10 cellular contexts compared by ENCODE assay signal in genomic region chr20:24949756-24950127, GRCh38. TPM values are rescaled to one million over a fixed set of nuclear protein-coding genes. Genes with fewer than 3 reads are reported as not detected.
DNase-seq lines count a peak whose midpoint lies in the region; ATAC-seq and TF ChIP-seq lines count a peak whose summit lies in the region.
"Had no signal": no experiment of that assay in that cellular context is flagged by ENCODE, and none has a peak within 500 bp of the region (broad histone marks: within the 10 kb centered on the region; RNA-seq: fewer than 3 reads in every experiment).

No MANE protein-coding gene starts in this region.

- peaks cover 33% of the 10 kb centered on the region for H3K4me1 ChIP-seq in CD8-positive, alpha-beta memory T cell (ENCODE audit: insufficient read depth, low read length)
- H3K4me1 ChIP-seq in Loucy (ENCODE audit: insufficient read depth, low read length, poor library complexity, severe bottlenecking), result peaks cover 63% of the 10 kb centered on the region
- peaks cover 62 to 67% of the 10 kb centered on the region in 2 experiments for H3K4me1 ChIP-seq in neutrophil (ENCODE audit: control insufficient read depth in 1 of 2, insufficient read depth in 1 of 2, low read depth in 1 of 2, low read length in 1 of 2)
- no peaks in the 10 kb centered on the region for H3K4me1 ChIP-seq in A673 (ENCODE audit: insufficient read depth, low read length, poor library complexity, severe bottlenecking)
- H3K4me1 ChIP-seq: body of pancreas had no signal

- H3K27me3 Mint-ChIP-seq in CD8-positive, alpha-beta memory T cell, result no peaks in the 10 kb centered on the region
- no peaks in the 10 kb centered on the region for H3K27me3 Mint-ChIP-seq in activated naive CD8-positive, alpha-beta T cell treated with anti-CD3 and anti-CD28 coated beads, Interleukin-2, amount 10 ng/mL, durations not matched to agents 7 days and 5 days

- POLR2A ChIA-PET in CD8-positive, alpha-beta memory T cell (lab: Charles Lee), result interaction anchor here (0.8 to 4.7 kb wide), 5 partner anchors 10 to 110 kb away, joined by 3 to 34 read pairs (median 6); partner anchors contain the start of gene ACSS1
- POLR2A ChIA-PET in activated naive CD8-positive, alpha-beta T cell treated with anti-CD3 and anti-CD28 coated beads, Interleukin-2, amount 10 ng/mL, durations not matched to agents 7 days and 5 days (lab: Charles Lee), result interaction anchor here (0.7 to 2.6 kb wide), 8 partner anchors 15 to 660 kb away, joined by 3 to 19 read pairs (median 3); partner anchors contain the start of genes ACSS1 and APMAP
- POLR2A ChIA-PET in A673 (lab: Charles Lee; ENCODE audit: low non-redundant PET), result no interaction called here

- H3K79me2 ChIP-seq in Loucy (ENCODE audit: insufficient read depth, low read length), result peaks cover 52% of the 10 kb centered on the region

- peak overlapping the region; percentile 92 to 100 (median 98) for H3K27ac Mint-ChIP-seq in CD8-positive, alpha-beta memory T cell
- H3K27ac Mint-ChIP-seq in activated naive CD8-positive, alpha-beta T cell treated with anti-CD3 and anti-CD28 coated beads, Interleukin-2, amount 10 ng/mL, durations not matched to agents 7 days and 5 days, result peak overlapping the region; percentile 99

- H3K27me3 ChIP-seq in CD8-positive, alpha-beta memory T cell (ENCODE audit: insufficient read depth, low read length, poor library complexity, severe bottlenecking), result no peaks in the 10 kb centered on the region
- no peaks in the 10 kb centered on the region for H3K27me3 ChIP-seq in Loucy (ENCODE audit: insufficient read depth, low read length, poor library complexity, severe bottlenecking)
- H3K27me3 ChIP-seq in neutrophil, result no peaks in the 10 kb centered on the region
- H3K27me3 ChIP-seq in A673 (replicated peaks; ENCODE audit: insufficient read depth, low read depth, low read length, poor library complexity), result no peaks in the 10 kb centered on the region
- H3K27me3 ChIP-seq: body of pancreas had no signal

- H3K9me2 ChIP-seq in Loucy (replicated peaks; ENCODE audit: low read depth, low read length), result no peaks in the 10 kb centered on the region

- H3K4me3 Mint-ChIP-seq in CD8-positive, alpha-beta memory T cell, result peak overlapping the region; percentile 90 to 99 (median 96)
- H3K4me3 Mint-ChIP-seq in activated naive CD8-positive, alpha-beta T cell treated with anti-CD3 and anti-CD28 coated beads, Interleukin-2, amount 10 ng/mL, durations not matched to agents 7 days and 5 days, result peak overlapping the region; percentile 87

- peak overlapping the region; percentile 93 for H3K4me2 ChIP-seq in Loucy (ENCODE audit: low read depth, low read length, poor library complexity, severe bottlenecking)

- peaks cover 69 to 92% (median 73%) of the 10 kb centered on the region in 3 donors for H3K4me1 Mint-ChIP-seq in CD8-positive, alpha-beta memory T cell
- peaks cover 47% of the 10 kb centered on the region for H3K4me1 Mint-ChIP-seq in activated naive CD8-positive, alpha-beta T cell treated with anti-CD3 and anti-CD28 coated beads, Interleukin-2, amount 10 ng/mL, durations not matched to agents 7 days and 5 days

- H3F3A ChIP-seq in Loucy (ENCODE audit: low read depth), result 0 out of 2 replicates have a peak, but pooled peaks cover 2% of the 10 kb centered on the region

- intact Hi-C loops in A673 (cut with micrococcal nuclease; ENCODE audit: unreplicated experiment), result no loop called here

- H3K9ac ChIP-seq in Loucy (ENCODE audit: low read depth, low read length, poor library complexity, severe bottlenecking), result peak overlapping the region; percentile 91

- ATAC-seq in activated naive CD8-positive, alpha-beta T cell treated with anti-CD3 and anti-CD28 coated beads, Interleukin-2, amount 10 ng/mL, durations not matched to agents 7 days and 5 days (ENCODE audit: low read depth), result peak; percentile 14

- TF ChIP-seq CTCF in Loucy (conservative IDR thresholded peaks at IDR 0.05; ENCODE audit: low read length), result no peak
- no peak for TF ChIP-seq CTCF in neutrophil (IDR thresholded peaks at IDR 0.05)
- TF ChIP-seq CTCF in A673 (conservative IDR thresholded peaks at IDR 0.05; ENCODE audit: low read depth, low read length), result no peak

- peak overlapping the region; percentile 94 for H3K27ac ChIP-seq in CD8-positive, alpha-beta memory T cell (ENCODE audit: low read depth, low read length)
- H3K27ac ChIP-seq in neutrophil (peak overlapping the region; percentile 94), A673 (ENCODE audit: low read depth, low read length, poor library complexity, severe bottlenecking) (no peak overlapping the region)

- H3K36me3 Mint-ChIP-seq in CD8-positive, alpha-beta memory T cell, result peaks cover 6 to 69% (median 26%) of the 10 kb centered on the region in 3 donors
- peaks cover 37% of the 10 kb centered on the region for H3K36me3 Mint-ChIP-seq in activated naive CD8-positive, alpha-beta T cell treated with anti-CD3 and anti-CD28 coated beads, Interleukin-2, amount 10 ng/mL, durations not matched to agents 7 days and 5 days

- BruUV-seq in A673 (replicated peaks; lab: Mats Ljungman, UMichigan), result no TSS peak

- peaks cover 6 to 25% (median 22%) of the 10 kb centered on the region in 5 donors for H3K9me3 Mint-ChIP-seq in CD8-positive, alpha-beta memory T cell
- peaks cover 31% of the 10 kb centered on the region for H3K9me3 Mint-ChIP-seq in activated naive CD8-positive, alpha-beta T cell treated with anti-CD3 and anti-CD28 coated beads, Interleukin-2, amount 10 ng/mL, durations not matched to agents 7 days and 5 days

- H3K36me3 ChIP-seq in CD8-positive, alpha-beta memory T cell (ENCODE audit: insufficient read depth, low read length), result peaks cover 9% of the 10 kb centered on the region
- no peaks in the 10 kb centered on the region for H3K36me3 ChIP-seq in Loucy (ENCODE audit: insufficient read depth, low read length)
- peaks cover 20% of the 10 kb centered on the region for H3K36me3 ChIP-seq in neutrophil
- H3K36me3 ChIP-seq in A673 (ENCODE audit: insufficient read depth, low read length, poor library complexity, severe bottlenecking), result no peaks in the 10 kb centered on the region

- CTCF ChIA-PET in CD8-positive, alpha-beta memory T cell (lab: Charles Lee), result interaction anchor here (0.7 to 7.9 kb wide), 5 partner anchors 10 to 33 kb away, joined by 3 to 50 read pairs (median 6); no protein-coding TSS in a partner anchor
- CTCF ChIA-PET in A673 (lab: Charles Lee), result no interaction called here

- no peak for DNase-seq in CD8-positive, alpha-beta memory T cell
- no peak for DNase-seq in activated naive CD8-positive, alpha-beta T cell treated with anti-CD3 and anti-CD28 coated beads, Interleukin-2, amount 10 ng/mL, durations not matched to agents 7 days and 5 days
- no peak for DNase-seq in A673 (ENCODE audit: low spot score)
- DNase-seq in NCI-H146 treated with DMSO at 0.1 percent for 48 hours (lab: John Stamatoyannopoulos, UW; ENCODE audit: unreplicated experiment), result no peak
- no peak for DNase-seq in hepatic stellate cell (ENCODE audit: low spot score)
- no peak for DNase-seq in DMS53 treated with DMSO at 0.1 percent for 48 hours (lab: John Stamatoyannopoulos, UW; ENCODE audit: unreplicated experiment)
- DNase-seq: NCI-H2029 had no signal

- peak overlapping the region; percentile 81 for H3K4me3 ChIP-seq in CD8-positive, alpha-beta memory T cell (ENCODE audit: low read length)
- H3K4me3 ChIP-seq in Loucy (ENCODE audit: low read length, poor library complexity, severe bottlenecking) (peak overlapping the region; percentile 80), neutrophil (ENCODE audit: low read depth in 1 of 2, low read length in 1 of 2) (peak overlapping the region; percentile 75 to 84), A673 (ENCODE audit: low read depth, low read length, poor library complexity, severe bottlenecking) (no peak overlapping the region)
- H3K4me3 ChIP-seq: body of pancreas had no signal

- H4K20me1 ChIP-seq in Loucy (ENCODE audit: insufficient read depth, low read length, poor library complexity, severe bottlenecking), result no peaks in the 10 kb centered on the region

- H2AFZ ChIP-seq in Loucy (ENCODE audit: low read length), result no peak overlapping the region

- H3K9me3 ChIP-seq in CD8-positive, alpha-beta memory T cell (ENCODE audit: low read length), result no peaks in the 10 kb centered on the region
- H3K9me3 ChIP-seq in Loucy (ENCODE audit: insufficient read depth, low read depth, low read length) (no peaks in the 10 kb centered on the region), neutrophil (no peaks in the 10 kb centered on the region), A673 (ENCODE audit: low read depth, low read length, poor library complexity, severe bottlenecking) (no peaks in the 10 kb centered on the region)
- H3K9me3 ChIP-seq: body of pancreas had no signal

RNA-seq across cellular contexts. Expression of gene CST7, which starts 0.7 kb away (rescaled TPM):
- 100 to 1,000 TPM; 124 to 131 TPM for total RNA-seq in CD8-positive, alpha-beta memory T cell
- 889 TPM for polyA plus RNA-seq in CD8-positive, alpha-beta memory T cell
- 10 to 100 TPM; 92.0 to 92.4 TPM for total RNA-seq in activated naive CD8-positive, alpha-beta T cell treated with anti-CD3 and anti-CD28 coated beads, Interleukin-2, amount 10 ng/mL, durations not matched to agents 7 days and 5 days
- total RNA-seq in A673 (2021), result not detected in 2 replicates

RNA-seq across cellular contexts. Expression of gene APMAP, which starts 42.8 kb away (rescaled TPM):
- 10 to 100 TPM; 82.5 to 83.6 TPM for total RNA-seq in CD8-positive, alpha-beta memory T cell
- 228 TPM for polyA plus RNA-seq in CD8-positive, alpha-beta memory T cell
- 10 to 100 TPM; 60.7 to 64.6 TPM for total RNA-seq in activated naive CD8-positive, alpha-beta T cell treated with anti-CD3 and anti-CD28 coated beads, Interleukin-2, amount 10 ng/mL, durations not matched to agents 7 days and 5 days
- 67.9 and 70.3 TPM in 2 replicates for total RNA-seq in A673 (2021)

Comparison
In these comparisons a context has a peak if more than half of its experiments do, and no peak if none do; other contexts are left out.
1. RNA of gene CST7, which starts 0.7 kb away (total RNA-seq): 124 to 131 TPM in CD8-positive, alpha-beta memory T cell and 92.0 to 92.4 TPM in activated naive CD8-positive, alpha-beta T cell treated with anti-CD3 and anti-CD28 coated beads, Interleukin-2, amount 10 ng/mL, durations not matched to agents 7 days and 5 days; not detected in A673; every median in the first group is over 10 times any median in the second.